ENCODE assay signal across 1 cellular context in the genomic region with DNA sequence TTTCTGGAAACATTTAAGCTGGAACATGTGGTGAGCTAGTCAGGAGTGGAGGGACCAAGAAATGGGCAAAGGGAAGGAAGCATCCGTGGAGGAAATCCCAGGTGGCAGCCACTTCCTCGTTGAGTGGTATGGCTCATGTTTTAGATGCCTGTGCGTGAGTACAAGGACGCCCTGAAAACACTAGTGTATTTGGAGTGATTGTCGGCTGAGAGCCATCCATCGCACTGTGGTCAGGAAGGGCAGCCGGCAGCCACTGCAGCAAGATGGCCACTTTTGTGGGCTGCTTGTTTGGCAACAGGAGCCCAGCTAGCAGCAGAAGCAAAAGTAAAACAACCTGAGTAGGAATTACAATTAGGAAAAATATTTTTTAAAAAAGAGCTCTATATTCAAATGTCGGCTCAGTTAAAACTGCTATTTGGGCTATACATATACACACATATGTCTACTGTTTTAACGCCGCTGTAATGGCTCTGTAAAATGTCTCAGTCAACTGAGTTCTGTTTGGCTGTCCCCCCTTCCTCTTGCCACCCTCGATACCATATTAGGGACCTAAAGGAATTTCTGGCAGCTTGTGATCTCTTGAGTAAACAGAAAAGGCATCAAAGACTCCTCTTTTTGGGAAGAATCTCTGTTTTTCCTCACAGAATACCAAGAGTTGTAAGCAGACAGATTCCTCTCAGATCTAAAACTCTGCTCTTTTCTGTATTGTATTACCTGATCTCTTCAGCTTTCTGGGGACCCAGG.
A peak's percentile ranks its signal among the peaks of the same experiment; 100 is the strongest.
TF ChIP-seq lines count a peak whose summit lies in the region.

No MANE protein-coding gene starts in this region.

TF ChIP-seq in HepG2, 621 proteins besides CTCF, POLR2A, EP300 and RAD21 (continued from another document):
- TF ChIP-seq, protein P1, sequence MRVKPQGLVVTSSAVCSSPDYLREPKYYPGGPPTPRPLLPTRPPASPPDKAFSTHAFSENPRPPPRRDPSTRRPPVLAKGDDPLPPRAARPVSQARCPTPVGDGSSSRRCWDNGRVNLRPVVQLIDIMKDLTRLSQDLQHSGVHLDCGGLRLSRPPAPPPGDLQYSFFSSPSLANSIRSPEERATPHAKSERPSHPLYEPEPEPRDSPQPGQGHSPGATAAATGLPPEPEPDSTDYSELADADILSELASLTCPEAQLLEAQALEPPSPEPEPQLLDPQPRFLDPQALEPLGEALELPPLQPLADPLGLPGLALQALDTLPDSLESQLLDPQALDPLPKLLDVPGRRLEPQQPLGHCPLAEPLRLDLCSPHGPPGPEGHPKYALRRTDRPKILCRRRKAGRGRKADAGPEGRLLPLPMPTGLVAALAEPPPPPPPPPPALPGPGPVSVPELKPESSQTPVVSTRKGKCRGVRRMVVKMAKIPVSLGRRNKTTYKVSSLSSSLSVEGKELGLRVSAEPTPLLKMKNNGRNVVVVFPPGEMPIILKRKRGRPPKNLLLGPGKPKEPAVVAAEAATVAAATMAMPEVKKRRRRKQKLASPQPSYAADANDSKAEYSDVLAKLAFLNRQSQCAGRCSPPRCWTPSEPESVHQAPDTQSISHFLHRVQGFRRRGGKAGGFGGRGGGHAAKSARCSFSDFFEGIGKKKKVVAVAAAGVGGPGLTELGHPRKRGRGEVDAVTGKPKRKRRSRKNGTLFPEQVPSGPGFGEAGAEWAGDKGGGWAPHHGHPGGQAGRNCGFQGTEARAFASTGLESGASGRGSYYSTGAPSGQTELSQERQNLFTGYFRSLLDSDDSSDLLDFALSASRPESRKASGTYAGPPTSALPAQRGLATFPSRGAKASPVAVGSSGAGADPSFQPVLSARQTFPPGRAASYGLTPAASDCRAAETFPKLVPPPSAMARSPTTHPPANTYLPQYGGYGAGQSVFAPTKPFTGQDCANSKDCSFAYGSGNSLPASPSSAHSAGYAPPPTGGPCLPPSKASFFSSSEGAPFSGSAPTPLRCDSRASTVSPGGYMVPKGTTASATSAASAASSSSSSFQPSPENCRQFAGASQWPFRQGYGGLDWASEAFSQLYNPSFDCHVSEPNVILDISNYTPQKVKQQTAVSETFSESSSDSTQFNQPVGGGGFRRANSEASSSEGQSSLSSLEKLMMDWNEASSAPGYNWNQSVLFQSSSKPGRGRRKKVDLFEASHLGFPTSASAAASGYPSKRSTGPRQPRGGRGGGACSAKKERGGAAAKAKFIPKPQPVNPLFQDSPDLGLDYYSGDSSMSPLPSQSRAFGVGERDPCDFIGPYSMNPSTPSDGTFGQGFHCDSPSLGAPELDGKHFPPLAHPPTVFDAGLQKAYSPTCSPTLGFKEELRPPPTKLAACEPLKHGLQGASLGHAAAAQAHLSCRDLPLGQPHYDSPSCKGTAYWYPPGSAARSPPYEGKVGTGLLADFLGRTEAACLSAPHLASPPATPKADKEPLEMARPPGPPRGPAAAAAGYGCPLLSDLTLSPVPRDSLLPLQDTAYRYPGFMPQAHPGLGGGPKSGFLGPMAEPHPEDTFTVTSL (CRISPR knock-in tag; IDR thresholded peaks at IDR 0.05; ENCODE audit: borderline replicate concordance) = no peak
- TF ChIP-seq, protein P2, sequence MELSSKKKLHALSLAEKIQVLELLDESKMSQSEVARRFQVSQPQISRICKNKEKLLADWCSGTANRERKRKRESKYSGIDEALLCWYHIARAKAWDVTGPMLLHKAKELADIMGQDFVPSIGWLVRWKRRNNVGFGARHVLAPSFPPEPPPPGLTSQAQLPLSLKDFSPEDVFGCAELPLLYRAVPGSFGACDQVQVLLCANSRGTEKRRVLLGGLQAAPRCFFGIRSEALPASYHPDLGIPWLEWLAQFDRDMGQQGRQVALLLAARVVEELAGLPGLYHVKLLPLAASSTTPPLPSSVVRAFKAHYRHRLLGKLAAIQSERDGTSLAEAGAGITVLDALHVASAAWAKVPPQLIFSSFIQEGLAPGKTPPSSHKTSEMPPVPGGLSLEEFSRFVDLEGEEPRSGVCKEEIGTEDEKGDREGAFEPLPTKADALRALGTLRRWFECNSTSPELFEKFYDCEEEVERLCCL (CRISPR knock-in tag; IDR thresholded peaks at IDR 0.05; ENCODE audit: borderline replicate concordance) = no peak
- TF ChIP-seq RBFOX2 (IDR thresholded peaks at IDR 0.05; ENCODE audit: low read depth, low read length) (no peak), KLF16 (CRISPR knock-in tag; IDR thresholded peaks at IDR 0.05) (no peak), MATR3 (CRISPR knock-in tag; IDR thresholded peaks at IDR 0.05) (no peak), ELF3 (CRISPR knock-in tag; IDR thresholded peaks at IDR 0.05) (no peak), IKZF4 (CRISPR knock-in tag; IDR thresholded peaks at IDR 0.05; ENCODE audit: borderline replicate concordance, low read depth, not compliant biosample characterization) (no peak), ZKSCAN8 (CRISPR knock-in tag; IDR thresholded peaks at IDR 0.05; ENCODE audit: borderline replicate concordance) (no peak), STAT5B (CRISPR knock-in tag; IDR thresholded peaks at IDR 0.05) (no peak), SRSF1 (optimal IDR thresholded peaks at IDR 0.05; ENCODE audit: low read depth, low read length) (no peak), TBX2 (CRISPR knock-in tag; IDR thresholded peaks at IDR 0.05; ENCODE audit: borderline replicate concordance) (peak; percentile 41; the same call in 1 of the 2 replicates), EED (CRISPR knock-in tag; IDR thresholded peaks at IDR 0.05) (no peak), FOXA1 (IDR thresholded peaks at IDR 0.05) (no peak), FOXA1 (CRISPR knock-in tag; IDR thresholded peaks at IDR 0.05) (peak; percentile 39; the same call in 1 of the 2 replicates), ZBTB1 (CRISPR knock-in tag; IDR thresholded peaks at IDR 0.05; ENCODE audit: borderline replicate concordance) (no peak), GATAD2A (CRISPR knock-in tag; IDR thresholded peaks at IDR 0.05) (0 out of 2 replicates have a peak, but pooled peaks have one; percentile 20)
- TF ChIP-seq, protein P3, sequence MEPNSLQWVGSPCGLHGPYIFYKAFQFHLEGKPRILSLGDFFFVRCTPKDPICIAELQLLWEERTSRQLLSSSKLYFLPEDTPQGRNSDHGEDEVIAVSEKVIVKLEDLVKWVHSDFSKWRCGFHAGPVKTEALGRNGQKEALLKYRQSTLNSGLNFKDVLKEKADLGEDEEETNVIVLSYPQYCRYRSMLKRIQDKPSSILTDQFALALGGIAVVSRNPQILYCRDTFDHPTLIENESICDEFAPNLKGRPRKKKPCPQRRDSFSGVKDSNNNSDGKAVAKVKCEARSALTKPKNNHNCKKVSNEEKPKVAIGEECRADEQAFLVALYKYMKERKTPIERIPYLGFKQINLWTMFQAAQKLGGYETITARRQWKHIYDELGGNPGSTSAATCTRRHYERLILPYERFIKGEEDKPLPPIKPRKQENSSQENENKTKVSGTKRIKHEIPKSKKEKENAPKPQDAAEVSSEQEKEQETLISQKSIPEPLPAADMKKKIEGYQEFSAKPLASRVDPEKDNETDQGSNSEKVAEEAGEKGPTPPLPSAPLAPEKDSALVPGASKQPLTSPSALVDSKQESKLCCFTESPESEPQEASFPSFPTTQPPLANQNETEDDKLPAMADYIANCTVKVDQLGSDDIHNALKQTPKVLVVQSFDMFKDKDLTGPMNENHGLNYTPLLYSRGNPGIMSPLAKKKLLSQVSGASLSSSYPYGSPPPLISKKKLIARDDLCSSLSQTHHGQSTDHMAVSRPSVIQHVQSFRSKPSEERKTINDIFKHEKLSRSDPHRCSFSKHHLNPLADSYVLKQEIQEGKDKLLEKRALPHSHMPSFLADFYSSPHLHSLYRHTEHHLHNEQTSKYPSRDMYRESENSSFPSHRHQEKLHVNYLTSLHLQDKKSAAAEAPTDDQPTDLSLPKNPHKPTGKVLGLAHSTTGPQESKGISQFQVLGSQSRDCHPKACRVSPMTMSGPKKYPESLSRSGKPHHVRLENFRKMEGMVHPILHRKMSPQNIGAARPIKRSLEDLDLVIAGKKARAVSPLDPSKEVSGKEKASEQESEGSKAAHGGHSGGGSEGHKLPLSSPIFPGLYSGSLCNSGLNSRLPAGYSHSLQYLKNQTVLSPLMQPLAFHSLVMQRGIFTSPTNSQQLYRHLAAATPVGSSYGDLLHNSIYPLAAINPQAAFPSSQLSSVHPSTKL (CRISPR knock-in tag; IDR thresholded peaks at IDR 0.05) = peak; percentile 40
- TF ChIP-seq, protein P4, sequence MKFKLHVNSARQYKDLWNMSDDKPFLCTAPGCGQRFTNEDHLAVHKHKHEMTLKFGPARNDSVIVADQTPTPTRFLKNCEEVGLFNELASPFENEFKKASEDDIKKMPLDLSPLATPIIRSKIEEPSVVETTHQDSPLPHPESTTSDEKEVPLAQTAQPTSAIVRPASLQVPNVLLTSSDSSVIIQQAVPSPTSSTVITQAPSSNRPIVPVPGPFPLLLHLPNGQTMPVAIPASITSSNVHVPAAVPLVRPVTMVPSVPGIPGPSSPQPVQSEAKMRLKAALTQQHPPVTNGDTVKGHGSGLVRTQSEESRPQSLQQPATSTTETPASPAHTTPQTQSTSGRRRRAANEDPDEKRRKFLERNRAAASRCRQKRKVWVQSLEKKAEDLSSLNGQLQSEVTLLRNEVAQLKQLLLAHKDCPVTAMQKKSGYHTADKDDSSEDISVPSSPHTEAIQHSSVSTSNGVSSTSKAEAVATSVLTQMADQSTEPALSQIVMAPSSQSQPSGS (CRISPR knock-in tag; IDR thresholded peaks at IDR 0.05) = no peak
TF ChIP-seq in HepG2: peak in this region for 12.
